In the genomic region with DNA sequence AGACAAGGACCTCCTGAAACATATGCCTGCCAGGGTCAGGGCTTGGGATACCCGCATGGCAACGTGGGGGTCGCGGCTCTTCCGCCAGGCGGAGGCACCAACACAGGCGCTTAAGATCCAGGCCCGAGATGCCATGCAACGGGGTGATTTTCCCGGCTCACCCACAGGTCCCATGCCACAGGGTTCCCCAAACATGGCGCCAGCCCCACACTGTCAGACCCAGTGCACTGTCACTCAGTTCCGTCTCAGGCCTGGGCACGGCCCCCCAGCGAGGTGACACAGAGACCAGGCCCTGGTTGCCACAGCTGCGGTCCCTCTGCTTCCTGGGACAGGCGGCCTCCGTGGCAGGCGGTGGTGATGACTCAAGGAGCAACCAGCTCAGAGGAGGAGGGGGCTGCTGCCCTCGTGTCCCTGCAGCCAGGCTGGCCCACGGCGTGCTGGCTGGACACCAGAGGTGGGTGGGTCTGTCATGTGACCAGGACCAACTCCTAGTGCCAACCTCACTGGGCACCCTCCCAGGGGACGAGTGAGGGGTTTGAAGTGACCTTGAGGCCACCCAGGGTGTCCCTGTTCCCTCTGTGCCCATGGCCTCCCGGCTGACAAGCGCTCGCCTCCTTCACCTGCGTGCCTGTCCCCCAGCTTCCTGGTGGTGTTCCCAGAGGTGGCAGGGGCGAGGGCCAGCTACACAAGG, we compare ENCODE assay signal across 11 cellular contexts. TPM values are rescaled to one million over a fixed set of nuclear protein-coding genes. Genes with fewer than 3 reads are reported as not detected.
DNase-seq lines count a peak whose midpoint lies in the region; ATAC-seq and TF ChIP-seq lines count a peak whose summit lies in the region.
"Had no signal": no experiment of that assay in that cellular context is flagged by ENCODE, and none has a peak within 500 bp of the region (broad histone marks: within the 10 kb centered on the region; RNA-seq: fewer than 3 reads in every experiment).

No MANE protein-coding gene starts in this region.

- H3K9me3 Mint-ChIP-seq in CD4-positive, alpha-beta T cell: no peaks in the 10 kb centered on the region
- H3K9me3 Mint-ChIP-seq: CD8-positive, alpha-beta memory T cell; WTC11 had no signal

- H3K27ac Mint-ChIP-seq in CD4-positive, alpha-beta T cell: no peak overlapping the region
- H3K27ac Mint-ChIP-seq: WTC11 had no signal

- no peaks in the 10 kb centered on the region for H3K27me3 ChIP-seq in CD4-positive, alpha-beta T cell (ENCODE audit: control insufficient read depth, insufficient read depth, low read length)
- no peaks in the 10 kb centered on the region for H3K27me3 ChIP-seq in foreskin keratinocyte

- H3K4me3 Mint-ChIP-seq in CD4-positive, alpha-beta T cell: no peak overlapping the region
- H3K4me3 Mint-ChIP-seq: WTC11 had no signal

- POLR2A ChIA-PET in CD4-positive, alpha-beta T cell (lab: Charles Lee): no interaction called here

- H3K9me3 ChIP-seq in CD4-positive, alpha-beta T cell (ENCODE audit: control insufficient read depth, low read length): no peaks in the 10 kb centered on the region

- TF ChIP-seq CTCF in VCaP (conservative IDR thresholded peaks at IDR 0.05) (no peak), foreskin keratinocyte (conservative IDR thresholded peaks at IDR 0.05) (no peak)
- no peak for TF ChIP-seq CTCF in CD4-positive, alpha-beta T cell (IDR thresholded peaks at IDR 0.05)

- ATAC-seq in left lobe of liver (no peak), foreskin keratinocyte (no peak), HG03457 (IDR thresholded peaks at IDR 0.05; ENCODE audit: unreplicated experiment) (no peak)
- ATAC-seq in CD4-positive, alpha-beta T cell (ENCODE audit: poor library complexity): no peak
- ATAC-seq: WTC11 had no signal

- H3K27ac ChIP-seq in VCaP (peak overlapping the region; percentile 61), foreskin keratinocyte (no peak overlapping the region)
- no peak overlapping the region for H3K27ac ChIP-seq in CD4-positive, alpha-beta T cell (ENCODE audit: low read depth, low read length)

- H3K4me1 ChIP-seq in foreskin keratinocyte: no peaks in the 10 kb centered on the region

- intact Hi-C loops in CD4-positive, alpha-beta T cell (cut with DNase I, micrococcal nuclease): no loop called here

- H3K4me1 Mint-ChIP-seq in CD4-positive, alpha-beta T cell (ENCODE audit: low read depth): peaks cover 9% of the 10 kb centered on the region
- H3K4me1 Mint-ChIP-seq: WTC11 had no signal

- CTCF ChIA-PET in CD4-positive, alpha-beta T cell (lab: Charles Lee): interaction anchor here (1.1 kb wide), 1 partner anchor 18 kb away, joined by 3 read pairs; no protein-coding TSS in a partner anchor

- H3K27me3 Mint-ChIP-seq in CD4-positive, alpha-beta T cell: no peaks in the 10 kb centered on the region
- H3K27me3 Mint-ChIP-seq: CD8-positive, alpha-beta memory T cell had no signal

- no peaks in the 10 kb centered on the region for H3K36me3 Mint-ChIP-seq in CD4-positive, alpha-beta T cell (ENCODE audit: low read depth)
- H3K36me3 Mint-ChIP-seq: WTC11 had no signal

- DNase-seq in A172 (ENCODE audit: low spot score): peak; percentile 75
- DNase-seq in ELR (ENCODE audit: low read depth): peak; percentile 38
- peak; percentile 40 for DNase-seq in left lobe of liver (ENCODE audit: low spot score)
- DNase-seq in LoVo (ENCODE audit: low spot score): no peak
- DNase-seq in CD4-positive, alpha-beta T cell: no peak
- DNase-seq in foreskin keratinocyte: no peak
- DNase-seq: NCI-H2081 had no signal

RNA-seq across cellular contexts. Expression of gene PDCD1, which starts 4.9 kb away (rescaled TPM):
- 0.10 TPM in 1 of 2 replicates, not detected in the other for total RNA-seq in A172 (2014; rRNA removed; shearing (Covaris generic))
- total RNA-seq in left lobe of liver (0.18 TPM), foreskin keratinocyte (not detected in 2 replicates)
- total RNA-seq in CD4-positive, alpha-beta T cell: 10 to 100 TPM in 1 of 2 experiments, 1 to 10 TPM in 1; 9.5 to 11.4 TPM
- polyA plus RNA-seq in foreskin keratinocyte: not detected in 2 replicates

RNA-seq across cellular contexts. Expression of gene RTP5, which starts 15.7 kb away (rescaled TPM):
- not detected in 2 replicates for total RNA-seq in A172 (2014; rRNA removed; shearing (Covaris generic))
- not detected for total RNA-seq in left lobe of liver
- under 1 TPM; 0.30 to 0.36 TPM for total RNA-seq in CD4-positive, alpha-beta T cell
- total RNA-seq in foreskin keratinocyte: not detected in 2 replicates
- not detected in 2 replicates for polyA plus RNA-seq in foreskin keratinocyte
- total RNA-seq: WTC11 had no signal

RNA-seq across cellular contexts. Expression of gene NEU4, which starts 44.8 kb away (rescaled TPM):
- total RNA-seq in A172 (2014; rRNA removed; shearing (Covaris generic)): 0.22 TPM in 1 of 2 replicates, not detected in the other
- total RNA-seq in left lobe of liver (109 TPM), foreskin keratinocyte (not detected in 2 replicates)
- 1 to 10 TPM; 4.3 to 6.8 TPM for total RNA-seq in CD4-positive, alpha-beta T cell
- not detected in 2 replicates for polyA plus RNA-seq in foreskin keratinocyte
- total RNA-seq: CD8-positive, alpha-beta memory T cell had no signal
- polyA plus RNA-seq: CD8-positive, alpha-beta memory T cell had no signal

Comparison
In these comparisons a context has a peak if more than half of its experiments do, and no peak if none do; other contexts are left out.
1. DNase-seq: peak in A172 (single experiment), ELR (single experiment) and left lobe of liver (single experiment); none in LoVo (single experiment), CD4-positive, alpha-beta T cell (0 of 10) and foreskin keratinocyte (0 of 2).
2. RNA of gene NEU4, which starts 44.8 kb away (total RNA-seq): 109 TPM in left lobe of liver (single experiment); 4.3 to 6.8 TPM in CD4-positive, alpha-beta T cell, 0.22 TPM in A172 and not detected in foreskin keratinocyte; every median in the first group is over 10 times any median in the second.